In genomic region chr2:25228848-25229674, GRCh38 we compare ENCODE assay signal across 8 cellular contexts.
DNase-seq lines count a peak whose midpoint lies in the region; ATAC-seq, FAIRE-seq and TF ChIP-seq lines count a peak whose summit lies in the region.

No MANE protein-coding gene starts in this region.

- peak; percentile 54 for DNase-seq in GM12892 (ENCODE audit: insufficient read length)
- DNase-seq in NCI-H2029 (lab: John Stamatoyannopoulos, UW) = peak; percentile 43
- peak; percentile 17 for DNase-seq in T-helper 9 cell
- peak; percentile 10 for DNase-seq in epithelial cell of proximal tubule (ENCODE audit: low read depth)
- peak in 2 of 3 donors; percentile 68 to 69 for DNase-seq in mucosa of descending colon

- H3K9ac ChIP-seq in BLaER1 = peak overlapping the region; percentile 41; the same call in 1 of the 2 replicates

- ATAC-seq in mucosa of descending colon (peak; percentile 85), HG03108 (IDR thresholded peaks at IDR 0.05; ENCODE audit: unreplicated experiment) (no peak), HG03354 (IDR thresholded peaks at IDR 0.05; ENCODE audit: poor library complexity, severe bottlenecking, unreplicated experiment) (no peak)

- H3K4me2 ChIP-seq in BLaER1 = peak overlapping the region; percentile 86

- intact Hi-C loops in mucosa of descending colon (cut with DNase I, micrococcal nuclease) = no loop called here

- peaks cover 33% of the 10 kb centered on the region for H3K36me3 ChIP-seq in BLaER1
- no peaks in the 10 kb centered on the region for H3K36me3 ChIP-seq in mucosa of descending colon (ENCODE audit: low read depth)

- H3K27ac ChIP-seq in BLaER1 = peak overlapping the region; percentile 60

- H3K27me3 ChIP-seq in BLaER1 = no peaks in the 10 kb centered on the region

- FAIRE-seq in GM12892 (lab: Jason Lieb, UNC) = no peak

- H3K4me3 ChIP-seq in BLaER1 (no peak overlapping the region), epithelial cell of proximal tubule (ENCODE audit: low read depth, low read length) (no peak overlapping the region), mucosa of descending colon (no peak overlapping the region)

- H3K4me1 ChIP-seq in BLaER1 (peaks cover 64% of the 10 kb centered on the region), mucosa of descending colon (ENCODE audit: low read depth) (peaks cover 3% of the 10 kb centered on the region)

- peaks cover 53% of the 10 kb centered on the region for H4K20me1 ChIP-seq in BLaER1

- TF ChIP-seq POLR2A in GM12892 (IDR thresholded peaks at IDR 0.05; ENCODE audit: low read depth, low read length) = no peak

- TF ChIP-seq CTCF in epithelial cell of proximal tubule (conservative IDR thresholded peaks at IDR 0.05; ENCODE audit: low read depth, low read length) (peak; percentile 75), mucosa of descending colon (IDR thresholded peaks at IDR 0.05) (peak; percentile 42)

- H3K9me3 ChIP-seq in BLaER1 = no peaks in the 10 kb centered on the region
- H3K9me3 ChIP-seq in mucosa of descending colon = no peaks in the 10 kb centered on the region

Comparison
In these comparisons a context has a peak if more than half of its experiments do, and no peak if none do; other contexts are left out.
1. DNase-seq: peak in every context shown above with its lines; median percentile 68 in mucosa of descending colon; 54 in GM12892; 43 in NCI-H2029; 17 in T-helper 9 cell; 10 in epithelial cell of proximal tubule.